ENCODE assay signal across 15 cellular contexts in genomic region chr2:204321910-204322765, GRCh38.
A peak's percentile ranks its signal among the peaks of the same experiment; 100 is the strongest.
DNase-seq lines count a peak whose midpoint lies in the region; ATAC-seq, FAIRE-seq and TF ChIP-seq lines count a peak whose summit lies in the region.
"Had no signal": no experiment of that assay in that cellular context is flagged by ENCODE, and none has a peak within 500 bp of the region (broad histone marks: within the 10 kb centered on the region; RNA-seq: fewer than 3 reads in every experiment).

No MANE protein-coding gene starts in this region.

- H3K27ac Mint-ChIP-seq in endodermal cell = no peak overlapping the region
- H3K27ac Mint-ChIP-seq: activated naive CD8-positive, alpha-beta T cell; stimulated activated memory B cell treated with anti-CD40 and anti-IgM and Interleukin-4, amounts not matched to agents 10 μg/mL and 1 μg/mL and 100 μg/mL, for 72 hours had no signal

- peak; percentile 4 for DNase-seq in HK-2 (ENCODE audit: unreplicated experiment)
- DNase-seq in body of pancreas = no peak
- no peak for DNase-seq in keratinocyte (ENCODE audit: low read depth, low spot score)
- DNase-seq in NCI-H2171 (lab: John Stamatoyannopoulos, UW) = no peak
- DNase-seq in endodermal cell = no peak
- no peak for DNase-seq in KG1 (lab: John Stamatoyannopoulos, UW)
- DNase-seq: activated CD4-positive, alpha-beta T cell treated with anti-CD3 and anti-CD28 coated beads for 48 hours; lower lobe of right lung; NCI-H1694; SHP77; small intestine had no signal

- peak overlapping the region; percentile 4 for H3K4me2 ChIP-seq in keratinocyte (ENCODE audit: control insufficient read depth, extremely low read depth, insufficient read depth, low read depth, low read length)

- H3K9me3 Mint-ChIP-seq in endodermal cell = no peaks in the 10 kb centered on the region
- H3K9me3 Mint-ChIP-seq: stimulated activated memory B cell treated with anti-CD40 and anti-IgM and Interleukin-4, amounts not matched to agents 10 μg/mL and 1 μg/mL and 100 μg/mL, for 72 hours had no signal

- H3K27ac ChIP-seq in body of pancreas = no peak overlapping the region
- H3K27ac ChIP-seq in keratinocyte (ENCODE audit: control insufficient read depth, insufficient read depth, low read length) = no peak overlapping the region
- H3K27ac ChIP-seq in subcutaneous abdominal adipose tissue (ENCODE audit: low read depth, low read length) = peak overlapping the region; percentile 63
- H3K27ac ChIP-seq in endodermal cell (ENCODE audit: low read depth, low read length) = no peak overlapping the region
- H3K27ac ChIP-seq: lower lobe of right lung had no signal

- H3K36me3 ChIP-seq in body of pancreas (replicated peaks in 1 of 2; ENCODE audit: insufficient read depth in 1 of 2, low read depth in 2 of 2) (no peaks in the 10 kb centered on the region), keratinocyte (ENCODE audit: control insufficient read depth in 2 of 2, extremely low read depth in 1 of 2, insufficient read depth in 2 of 2, low read length in 2 of 2) (no peaks in the 10 kb centered on the region), subcutaneous abdominal adipose tissue (ENCODE audit: control insufficient read depth in 5 of 5, insufficient read depth in 5 of 5, low read length in 5 of 5) (no peaks in the 10 kb centered on the region), endodermal cell (ENCODE audit: control insufficient read depth, insufficient read depth, low read length) (no peaks in the 10 kb centered on the region)
- H3K36me3 ChIP-seq: lower lobe of right lung had no signal

- no peak overlapping the region for H3K9ac ChIP-seq in keratinocyte (ENCODE audit: control insufficient read depth, extremely low read depth, insufficient read depth, low read length)
- no peak overlapping the region for H3K9ac ChIP-seq in subcutaneous abdominal adipose tissue (ENCODE audit: low read length in 5 of 5)
- no peak overlapping the region for H3K9ac ChIP-seq in endodermal cell (ENCODE audit: extremely low read depth, low read length, poor library complexity, severe bottlenecking)

- peaks cover 16% of the 10 kb centered on the region for H3K4me1 Mint-ChIP-seq in endodermal cell
- H3K4me1 Mint-ChIP-seq: stimulated activated memory B cell treated with anti-CD40 and anti-IgM and Interleukin-4, amounts not matched to agents 10 μg/mL and 1 μg/mL and 100 μg/mL, for 72 hours had no signal

- peak; percentile 52 for FAIRE-seq in keratinocyte (lab: Jason Lieb, UNC)
- FAIRE-seq: endometrium, small intestine had no signal

- H3K79me2 ChIP-seq in keratinocyte (ENCODE audit: control insufficient read depth, insufficient read depth, low read length) = no peaks in the 10 kb centered on the region

- H4K20me1 ChIP-seq in keratinocyte (ENCODE audit: control insufficient read depth, extremely low read depth, insufficient read depth, low read length) = no peaks in the 10 kb centered on the region

- no peaks in the 10 kb centered on the region for H3K9me3 ChIP-seq in body of pancreas
- no peaks in the 10 kb centered on the region for H3K9me3 ChIP-seq in keratinocyte (ENCODE audit: control insufficient read depth, low read depth, low read length)
- no peaks in the 10 kb centered on the region for H3K9me3 ChIP-seq in subcutaneous abdominal adipose tissue (ENCODE audit: control insufficient read depth in 5 of 5, low read length in 5 of 5)
- no peaks in the 10 kb centered on the region for H3K9me3 ChIP-seq in endodermal cell (ENCODE audit: control insufficient read depth, low read length)
- H3K9me3 ChIP-seq: lower lobe of right lung had no signal

- no peaks in the 10 kb centered on the region for H3K36me3 Mint-ChIP-seq in endodermal cell (ENCODE audit: low read depth)
- H3K36me3 Mint-ChIP-seq: activated naive CD8-positive, alpha-beta T cell; stimulated activated memory B cell treated with anti-CD40 and anti-IgM and Interleukin-4, amounts not matched to agents 10 μg/mL and 1 μg/mL and 100 μg/mL, for 72 hours had no signal

- TF ChIP-seq CTCF in body of pancreas (IDR thresholded peaks at IDR 0.05) = no peak
- TF ChIP-seq CTCF in keratinocyte (optimal IDR thresholded peaks at IDR 0.05 in 1 of 3, IDR thresholded peaks at IDR 0.05 in 1 of 3, conservative IDR thresholded peaks at IDR 0.05 in 1 of 3; ENCODE audit: extremely low read depth in 1 of 3, insufficient read depth in 2 of 3, low read length in 3 of 3) = no peak
- no peak for TF ChIP-seq CTCF in endodermal cell (conservative IDR thresholded peaks at IDR 0.05)

- no peak for TF ChIP-seq POLR2A in body of pancreas (IDR thresholded peaks at IDR 0.05)

- no peak overlapping the region for H3K4me3 ChIP-seq in body of pancreas
- H3K4me3 ChIP-seq in keratinocyte (ENCODE audit: control insufficient read depth in 2 of 3, extremely low read depth in 1 of 3, insufficient read depth in 2 of 3, low read depth in 1 of 3, low read length in 3 of 3) = no peak overlapping the region
- no peak overlapping the region for H3K4me3 ChIP-seq in subcutaneous abdominal adipose tissue (ENCODE audit: low read depth in 1 of 5, low read length in 5 of 5)
- H3K4me3 ChIP-seq in endodermal cell (ENCODE audit: low read length) = no peak overlapping the region
- H3K4me3 ChIP-seq: lower lobe of right lung had no signal

- dilution Hi-C loops in keratinocyte (cut with MboI; ENCODE audit: extremely low pct_ligation_motif_present, low sequenced_read_pairs) = no loop called here

- no peak overlapping the region for H3K4me3 Mint-ChIP-seq in endodermal cell
- H3K4me3 Mint-ChIP-seq: activated naive CD8-positive, alpha-beta T cell; stimulated activated memory B cell treated with anti-CD40 and anti-IgM and Interleukin-4, amounts not matched to agents 10 μg/mL and 1 μg/mL and 100 μg/mL, for 72 hours had no signal

- ATAC-seq in body of pancreas = peak; percentile 36
- ATAC-seq: stimulated activated memory B cell treated with anti-CD40 and anti-IgM and Interleukin-4, amounts not matched to agents 10 μg/mL and 1 μg/mL and 100 μg/mL, for 72 hours had no signal

- H3K9me1 ChIP-seq in keratinocyte (ENCODE audit: control insufficient read depth, extremely low read depth, insufficient read depth, low read length) = no peaks in the 10 kb centered on the region

- peak overlapping the region; percentile 54 for H2AFZ ChIP-seq in keratinocyte (ENCODE audit: control insufficient read depth, low read length)

- intact Hi-C loops in body of pancreas (cut with DNase I) = loop anchor here (10.0 kb wide), 2 partner anchors 373 to 1363 kb away; partner anchors contain the start of gene NRP2

- no peaks in the 10 kb centered on the region for H3K27me3 Mint-ChIP-seq in endodermal cell (ENCODE audit: insufficient read depth)
- H3K27me3 Mint-ChIP-seq: stimulated activated memory B cell treated with anti-CD40 and anti-IgM and Interleukin-4, amounts not matched to agents 10 μg/mL and 1 μg/mL and 100 μg/mL, for 72 hours had no signal

- H3K4me1 ChIP-seq in body of pancreas (no peaks in the 10 kb centered on the region), keratinocyte (ENCODE audit: control insufficient read depth, extremely low read depth, insufficient read depth, low read length) (peaks cover 7% of the 10 kb centered on the region), subcutaneous abdominal adipose tissue (ENCODE audit: control insufficient read depth in 5 of 5, insufficient read depth in 5 of 5, low read length in 5 of 5) (peaks cover 0 to 25% (median 10%) of the 10 kb centered on the region in 5 donors), endodermal cell (ENCODE audit: control insufficient read depth, insufficient read depth, low read length) (peaks cover 3% of the 10 kb centered on the region)

- no peaks in the 10 kb centered on the region for H3K27me3 ChIP-seq in body of pancreas
- no peaks in the 10 kb centered on the region for H3K27me3 ChIP-seq in keratinocyte (ENCODE audit: control insufficient read depth, extremely low read depth, insufficient read depth, low read length)
- H3K27me3 ChIP-seq in subcutaneous abdominal adipose tissue (ENCODE audit: control insufficient read depth in 5 of 5, insufficient read depth in 4 of 5, low read length in 5 of 5) = peaks cover 0 to 3% (median 0%) of the 10 kb centered on the region in 5 donors
- H3K27me3 ChIP-seq in endodermal cell (ENCODE audit: control insufficient read depth, insufficient read depth, low read length, poor library complexity, severe bottlenecking) = no peaks in the 10 kb centered on the region

- WGBS in body of pancreas, 2 donors = 44 to 52% methylated on average over 10 of the region's 10 CpGs
- WGBS in endodermal cell (ENCODE audit: insufficient coverage in 1 of 2, insufficient read length in 1 of 2), 2 experiments = 94 to 96% methylated on average over 7 to 10 of the region's 10 CpGs
